In the genomic region with DNA sequence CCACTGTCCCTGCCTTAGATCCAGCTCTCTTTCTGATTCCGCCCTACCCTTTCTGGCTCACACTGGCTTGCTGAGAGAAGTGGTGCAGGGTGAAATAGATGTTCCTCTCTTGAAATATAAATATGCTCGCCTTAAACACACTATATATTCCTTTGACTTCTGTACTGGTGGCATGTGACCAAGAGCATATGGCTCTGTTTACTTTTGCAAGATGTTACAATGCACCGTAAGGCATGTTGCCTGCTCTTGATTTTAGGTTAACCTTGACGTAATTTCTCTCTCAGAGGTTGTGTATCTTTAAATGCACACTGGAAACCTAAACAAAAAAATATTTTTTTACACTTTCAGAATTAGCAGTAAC, we compare ENCODE assay signal across 8 cellular contexts. TPM values are rescaled to one million over a fixed set of nuclear protein-coding genes. Genes with fewer than 3 reads are reported as not detected.
DNase-seq lines count a peak whose midpoint lies in the region; ATAC-seq and TF ChIP-seq lines count a peak whose summit lies in the region.

No MANE protein-coding gene starts in this region.

- 10% methylated on average over 4 of the region's 4 CpGs for WGBS in esophagus muscularis mucosa

- no peak for ATAC-seq in gastrocnemius medialis

- intact Hi-C loops in esophagus muscularis mucosa (cut with DNase I) (no loop called here), gastrocnemius medialis (cut with DNase I; ENCODE audit: low total_unique reads) (loop anchor here (5.0 kb wide), 1 partner anchor 462 kb away; the partner anchor contains the start of gene MLF1)

- peak overlapping the region; percentile 85 to 88 (median 85) for H3K27ac ChIP-seq in esophagus muscularis mucosa (replicated peaks in 1 of 4)
- H3K27ac ChIP-seq in gastrocnemius medialis, result peak overlapping the region; percentile 80 to 89 (median 86)

- in situ Hi-C loops in gastrocnemius medialis (cut with MboI; ENCODE audit: low sequenced_read_pairs in 4 of 4), result loop anchor here in 1 of 4 donors (25.0 kb wide), 1 partner anchor 527 kb away; the partner anchor contains the start of gene GFM1

- H3K9me3 ChIP-seq in esophagus muscularis mucosa (no peaks in the 10 kb centered on the region), gastrocnemius medialis (no peaks in the 10 kb centered on the region)

- no peaks in the 10 kb centered on the region for H3K36me3 ChIP-seq in esophagus muscularis mucosa
- no peaks in the 10 kb centered on the region for H3K36me3 ChIP-seq in gastrocnemius medialis

- no peak for TF ChIP-seq POLR2A in esophagus muscularis mucosa (IDR thresholded peaks at IDR 0.05; ENCODE audit: low read depth)
- no peak for TF ChIP-seq POLR2A in gastrocnemius medialis (IDR thresholded peaks at IDR 0.05)

- peak; percentile 69 for DNase-seq in NCI-H2029 (lab: John Stamatoyannopoulos, UW)
- no peak for DNase-seq in NCI-H2029 treated with DMSO at 0.1 percent for 48 hours (lab: John Stamatoyannopoulos, UW)
- peak; percentile 97 for DNase-seq in NCI-H2171 treated with DMSO at 0.1 percent for 48 hours (lab: John Stamatoyannopoulos, UW)
- DNase-seq in esophagus muscularis mucosa (ENCODE audit: extremely low spot score), result no peak
- DNase-seq in gastrocnemius medialis, result no peak
- DNase-seq in NCI-H2227 (lab: John Stamatoyannopoulos, UW; ENCODE audit: unreplicated experiment), result no peak
- DNase-seq in SW 1271 (lab: John Stamatoyannopoulos, UW), result no peak
- no peak for DNase-seq in stimulated activated CD4-positive, alpha-beta T cell treated with anti-CD3 and anti-CD28 coated beads, Interleukin-1b, Interleukin-23, amount 100 ng/mL, for 48 hours

- TF ChIP-seq EP300 in esophagus muscularis mucosa (IDR thresholded peaks at IDR 0.05), result no peak

- H3K4me3 ChIP-seq in esophagus muscularis mucosa (peak overlapping the region; percentile 85 to 98 (median 93)), gastrocnemius medialis (peak overlapping the region; percentile 80 to 97 (median 90))

- H3K27me3 ChIP-seq in esophagus muscularis mucosa (peaks cover 3 to 36% (median 29%) of the 10 kb centered on the region in 4 donors), gastrocnemius medialis (peaks cover 34 to 36% (median 35%) of the 10 kb centered on the region in 3 donors)

- H3K4me1 ChIP-seq in esophagus muscularis mucosa, result peaks cover 28 to 46% (median 38%) of the 10 kb centered on the region in 4 donors
- H3K4me1 ChIP-seq in gastrocnemius medialis, result peaks cover 17 to 36% of the 10 kb centered on the region in 2 donors

- no peak for TF ChIP-seq CTCF in esophagus muscularis mucosa (IDR thresholded peaks at IDR 0.05)
- no peak for TF ChIP-seq CTCF in gastrocnemius medialis (IDR thresholded peaks at IDR 0.05 in 4 of 5, conservative IDR thresholded peaks at IDR 0.05 in 1 of 5)

RNA-seq across cellular contexts. Expression of gene RSRC1, which starts 0.7 kb away (rescaled TPM):
- total RNA-seq in esophagus muscularis mucosa (10 to 100 TPM; 33.1 to 57.3 (median 40.6) TPM), gastrocnemius medialis (10 to 100 TPM; 27.7 to 36.7 (median 31.9) TPM)

RNA-seq across cellular contexts. Expression of gene SHOX2, which starts 4.4 kb away (rescaled TPM):
- 1 to 10 TPM in 2 of 4 donors, under 1 TPM in 2; 0.32 to 2.0 (median 0.95) TPM for total RNA-seq in esophagus muscularis mucosa
- 1 to 10 TPM in 2 of 4 donors, under 1 TPM in 2; 0.17 to 1.2 (median 0.85) TPM for total RNA-seq in gastrocnemius medialis

Comparison
In these comparisons a context has a peak if more than half of its experiments do, and no peak if none do; other contexts are left out.
1. DNase-seq: peak in NCI-H2029 (single experiment) and NCI-H2171 treated with DMSO at 0.1 percent for 48 hours (single experiment); none in NCI-H2029 treated with DMSO at 0.1 percent for 48 hours (single experiment), esophagus muscularis mucosa (single experiment), gastrocnemius medialis (0 of 2), NCI-H2227 (single experiment), SW 1271 (0 of 2) and stimulated activated CD4-positive, alpha-beta T cell treated with anti-CD3 and anti-CD28 coated beads, Interleukin-1b, Interleukin-23, amount 100 ng/mL, for 48 hours (single experiment).